ENCODE assay signal across 21 cellular contexts in the genomic region with DNA sequence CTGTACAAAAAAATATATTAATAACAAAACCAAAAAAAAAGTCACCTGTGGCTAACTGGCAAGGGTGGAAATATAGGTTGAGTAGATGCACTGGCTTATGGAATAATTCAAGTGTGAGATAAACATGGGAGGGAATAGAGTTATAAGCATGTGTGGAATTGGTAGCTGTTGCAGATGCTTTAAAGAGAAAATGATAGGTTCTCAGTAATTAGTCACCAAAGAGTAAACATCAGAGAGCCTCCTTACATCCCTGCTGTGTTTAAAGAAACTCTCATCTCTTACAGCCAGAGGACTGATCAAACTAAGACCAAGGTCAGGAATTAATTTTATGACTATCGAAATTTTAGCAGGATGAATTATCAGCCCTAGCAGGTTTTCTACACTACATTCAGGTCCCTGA.
"Had no signal": no experiment of that assay in that cellular context is flagged by ENCODE, and none has a peak within 500 bp of the region (broad histone marks: within the 10 kb centered on the region; RNA-seq: fewer than 3 reads in every experiment).

No MANE protein-coding gene starts in this region.

- DNase-seq: activated CD4-positive, alpha-beta memory T cell treated with anti-CD3 and anti-CD28 coated beads for 36 hours; activated CD4-positive, alpha-beta T cell treated with anti-CD3 and anti-CD28 coated beads, Interleukin-2, amount 10 ng/mL, durations not matched to agents 7 days and 5 days; activated CD4-positive, CD25-positive, alpha-beta regulatory T cell treated with anti-CD3 and anti-CD28 coated beads, Interleukin-2, amount 50 U/mL, for 72 hours; activated CD8-positive, alpha-beta memory T cell treated with anti-CD3 and anti-CD28 coated beads for 24 hours; activated gamma-delta T cell; activated naive CD4-positive, alpha-beta T cell treated with anti-CD3 and anti-CD28 coated beads for 36 hours; activated T-cell treated with anti-CD3 and anti-CD28 coated beads, Interleukin-2, amount 50 U/mL, for 4 hours; amygdala; MV-4-11; NCI-H1092 treated with DMSO at 0.1 percent for 48 hours; NCI-H1930; NCI-H446; NCI-H524; SIG-M5; T-helper 17 cell; T-helper 9 cell had no signal

- H3K27me3 Mint-ChIP-seq: activated CD4-positive, alpha-beta memory T cell treated with anti-CD3 and anti-CD28 coated beads for 36 hours; activated naive CD8-positive, alpha-beta T cell; T-helper 17 cell had no signal

- H3K4me1 Mint-ChIP-seq: brain, T-helper 17 cell, WTC11 had no signal

- H3K4me3 Mint-ChIP-seq: activated CD4-positive, alpha-beta memory T cell treated with anti-CD3 and anti-CD28 coated beads for 36 hours; activated CD4-positive, alpha-beta T cell treated with anti-CD3 and anti-CD28 coated beads, Interleukin-2, amount 10 ng/mL, durations not matched to agents 7 days and 5 days; activated naive CD4-positive, alpha-beta T cell treated with anti-CD3 and anti-CD28 coated beads for 36 hours; activated naive CD8-positive, alpha-beta T cell; activated T-cell treated with anti-CD3 and anti-CD28 coated beads, Interleukin-2, amount 50 U/mL, for 4 hours; brain; T-helper 17 cell; WTC11 had no signal

- H3K36me3 ChIP-seq: cardiac muscle cell had no signal

- H3K27ac Mint-ChIP-seq: activated CD4-positive, alpha-beta memory T cell treated with anti-CD3 and anti-CD28 coated beads for 36 hours; activated CD4-positive, alpha-beta T cell treated with anti-CD3 and anti-CD28 coated beads, Interleukin-2, amount 10 ng/mL, durations not matched to agents 7 days and 5 days; activated naive CD4-positive, alpha-beta T cell treated with anti-CD3 and anti-CD28 coated beads for 36 hours; activated naive CD8-positive, alpha-beta T cell; brain; T-helper 17 cell; WTC11 had no signal

- H3K27me3 ChIP-seq: cardiac muscle cell had no signal

- H3K9ac ChIP-seq: KMS-11 had no signal

- ATAC-seq: activated T-cell treated with anti-CD3 and anti-CD28 coated beads, Interleukin-2, amount 50 U/mL, for 4 hours; T-helper 17 cell; WTC11 had no signal

- H3K4me3 ChIP-seq: cardiac muscle cell had no signal

- H3K27ac ChIP-seq: cardiac muscle cell, KMS-11 had no signal
